19 cellular contexts compared by ENCODE assay signal in the genomic region with DNA sequence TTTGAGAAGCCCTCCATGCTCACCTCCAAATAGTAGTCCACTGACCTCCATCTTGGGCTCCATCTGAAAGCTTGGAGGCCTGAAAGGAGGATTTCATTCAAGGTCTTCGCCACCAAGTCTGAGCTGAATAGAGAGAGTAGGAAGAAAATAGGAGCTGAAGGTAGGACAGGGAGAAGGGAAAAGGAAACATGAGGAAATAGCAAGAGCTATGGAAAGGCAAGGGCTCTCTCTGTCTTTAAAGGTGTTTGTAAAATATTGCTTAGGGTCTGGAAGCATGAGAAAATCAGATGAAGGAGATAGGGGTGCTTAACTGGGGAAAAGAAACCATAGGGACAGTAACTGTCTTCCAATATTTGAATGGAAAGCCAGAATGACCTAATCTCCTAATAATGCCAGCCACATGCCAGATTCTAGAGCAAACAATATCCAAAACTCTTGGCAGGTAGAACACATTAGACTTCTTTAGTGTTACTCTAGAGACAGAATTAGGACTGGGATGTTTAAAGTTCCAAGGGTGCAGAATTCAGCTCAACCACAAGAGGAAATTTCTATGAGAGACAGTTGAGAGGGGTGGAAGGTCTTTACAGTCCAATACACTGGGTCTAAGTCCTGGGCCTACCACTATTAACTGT.
"Had no signal": no experiment of that assay in that cellular context is flagged by ENCODE, and none has a peak within 500 bp of the region (broad histone marks: within the 10 kb centered on the region; RNA-seq: fewer than 3 reads in every experiment).

No MANE protein-coding gene starts in this region.

- H3K36me3 ChIP-seq: esophagus squamous epithelium, spleen, upper lobe of right lung had no signal

- DNase-seq: activated CD4-positive, alpha-beta T cell treated with anti-CD3 and anti-CD28 coated beads for 48 hours; activated CD4-positive, CD25-positive, alpha-beta regulatory T cell; activated CD8-positive, alpha-beta T cell treated with anti-CD3 and anti-CD28 coated beads, Interleukin-2, amount 10 ng/mL, durations not matched to agents 7 days and 5 days; activated effector memory CD4-positive, alpha-beta T cell treated with Interleukin-2 at 50 U/mL for 16 hours; activated T-cell treated with anti-CD3 and anti-CD28 coated beads, Interleukin-2, amount 50 U/mL, for 4 hours; amniotic stem cell; dermis blood vessel endothelial cell; effector memory CD4-positive, alpha-beta T cell; esophagus squamous epithelium; left colon; spleen; stimulated activated naive B cell treated with anti-CD40 and anti-IgM and Interleukin-4, amounts not matched to agents 10 μg/mL and 1 μg/mL and 100 μg/mL, for 72 hours; upper lobe of right lung had no signal

- H3K4me1 Mint-ChIP-seq: nephron had no signal

- H3K9me3 Mint-ChIP-seq: activated T-cell treated with anti-CD3 and anti-CD28 coated beads, Interleukin-2, amount 50 U/mL, for 4 hours; stimulated activated naive B cell treated with anti-CD40 and anti-IgM and Interleukin-4, amounts not matched to agents 10 μg/mL and 1 μg/mL and 100 μg/mL, for 72 hours had no signal

- H3K4me3 ChIP-seq: esophagus squamous epithelium, hepatocyte, lung, spleen, upper lobe of right lung had no signal

- H3K9me3 ChIP-seq: esophagus squamous epithelium, spleen, upper lobe of right lung had no signal

- H3K27me3 ChIP-seq: esophagus squamous epithelium, hepatocyte, spleen, upper lobe of right lung had no signal

- H3K36me3 Mint-ChIP-seq: stimulated activated naive B cell treated with anti-CD40 and anti-IgM and Interleukin-4, amounts not matched to agents 10 μg/mL and 1 μg/mL and 100 μg/mL, for 72 hours had no signal

- FAIRE-seq: islet of Langerhans had no signal

- H3K4me3 Mint-ChIP-seq: activated CD8-positive, alpha-beta T cell treated with anti-CD3 and anti-CD28 coated beads, Interleukin-2, amount 10 ng/mL, durations not matched to agents 7 days and 5 days; activated T-cell treated with anti-CD3 and anti-CD28 coated beads, Interleukin-2, amount 50 U/mL, for 4 hours; mesothelial cell of epicardium; nephron; stimulated activated naive B cell treated with anti-CD40 and anti-IgM and Interleukin-4, amounts not matched to agents 10 μg/mL and 1 μg/mL and 100 μg/mL, for 72 hours had no signal

- H3K27ac Mint-ChIP-seq: activated CD8-positive, alpha-beta T cell treated with anti-CD3 and anti-CD28 coated beads, Interleukin-2, amount 10 ng/mL, durations not matched to agents 7 days and 5 days; mesothelial cell of epicardium; nephron; stimulated activated naive B cell treated with anti-CD40 and anti-IgM and Interleukin-4, amounts not matched to agents 10 μg/mL and 1 μg/mL and 100 μg/mL, for 72 hours had no signal

- H3K27ac ChIP-seq: esophagus squamous epithelium, hepatocyte, parathyroid adenoma, spleen, upper lobe of right lung had no signal

- H3K4me1 ChIP-seq: parathyroid adenoma, spleen, upper lobe of right lung had no signal
